In the genomic region with DNA sequence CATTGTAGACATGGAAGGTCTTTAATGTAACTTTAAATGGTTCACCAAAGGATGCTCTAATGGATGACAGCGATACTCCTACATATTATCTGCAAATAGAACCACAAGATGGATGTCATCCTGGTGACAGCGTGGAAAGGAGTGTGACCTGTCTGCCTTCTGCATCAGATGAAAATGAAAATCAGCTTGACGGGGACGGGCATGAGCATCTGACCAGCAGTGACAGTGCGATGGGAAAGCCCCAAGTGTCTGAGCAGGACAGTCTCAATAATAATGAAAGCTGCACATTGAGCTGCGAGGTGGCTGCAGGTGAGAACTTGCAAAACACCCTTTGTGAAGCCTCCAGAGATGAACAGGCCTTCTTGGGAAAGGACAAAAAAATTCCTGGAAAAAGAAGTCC, we compare ENCODE assay signal across 10 cellular contexts. TPM values are rescaled to one million over a fixed set of nuclear protein-coding genes. Genes with fewer than 3 reads are reported as not detected.
DNase-seq lines count a peak whose midpoint lies in the region; ATAC-seq and TF ChIP-seq lines count a peak whose summit lies in the region.
"Had no signal": no experiment of that assay in that cellular context is flagged by ENCODE, and none has a peak within 500 bp of the region (broad histone marks: within the 10 kb centered on the region; RNA-seq: fewer than 3 reads in every experiment).

No MANE protein-coding gene starts in this region.

- no peak overlapping the region for H3K56ac ChIP-seq in mesendoderm (ENCODE audit: low read length)

- peaks cover 16% of the 10 kb centered on the region for H3K4me1 ChIP-seq in fibroblast of lung (ENCODE audit: control insufficient read depth, extremely low read depth, insufficient read depth, low read length)
- H3K4me1 ChIP-seq in mesendoderm (ENCODE audit: control insufficient read depth, low read depth, low read length), result no peaks in the 10 kb centered on the region

- TF ChIP-seq CTCF in fibroblast of lung (conservative IDR thresholded peaks at IDR 0.05 in 1 of 2, IDR thresholded peaks at IDR 0.05 in 1 of 2; ENCODE audit: low read depth in 1 of 2, low read length in 2 of 2), result no peak
- no peak for TF ChIP-seq CTCF in progenitor cell of endocrine pancreas (IDR thresholded peaks at IDR 0.05; ENCODE audit: unreplicated experiment)

- H4K8ac ChIP-seq in mesendoderm (ENCODE audit: low read depth, low read length), result no peak overlapping the region

- no peak overlapping the region for H3K4ac ChIP-seq in mesendoderm (ENCODE audit: low read depth, low read length)

- H3K27ac ChIP-seq in fibroblast of lung (ENCODE audit: insufficient read depth, low read length) (peak overlapping the region; percentile 67), mesendoderm (ENCODE audit: low read depth, low read length) (no peak overlapping the region)
- H3K27ac ChIP-seq: upper lobe of left lung had no signal

- peaks cover 23% of the 10 kb centered on the region for H3K36me3 Mint-ChIP-seq in progenitor cell of endocrine pancreas (ENCODE audit: insufficient read depth)

- H3K79me2 ChIP-seq in fibroblast of lung (ENCODE audit: control insufficient read depth, insufficient read depth, low read length), result peaks cover 48% of the 10 kb centered on the region
- no peaks in the 10 kb centered on the region for H3K79me2 ChIP-seq in mesendoderm (ENCODE audit: control insufficient read depth, insufficient read depth, low read length)

- no peak overlapping the region for H3K18ac ChIP-seq in mesendoderm (ENCODE audit: low read length)

- no peak overlapping the region for H2BK120ac ChIP-seq in mesendoderm (ENCODE audit: low read depth, low read length)

- no CpG with 5 or more reads among the region's 6 CpGs for WGBS in mesendoderm (ENCODE audit: extremely low coverage, insufficient coverage, low lambda C conversion rate)

- H4K20me1 ChIP-seq in fibroblast of lung (ENCODE audit: control insufficient read depth, extremely low read depth, insufficient read depth, low read length), result no peaks in the 10 kb centered on the region

- H3K27ac Mint-ChIP-seq in progenitor cell of endocrine pancreas, result no peak overlapping the region

- no peaks in the 10 kb centered on the region for H3K27me3 Mint-ChIP-seq in progenitor cell of endocrine pancreas

- H3K9ac ChIP-seq in fibroblast of lung (ENCODE audit: insufficient read depth, low read length) (no peak overlapping the region), mesendoderm (ENCODE audit: low read length) (no peak overlapping the region)

- H3K23ac ChIP-seq in mesendoderm (ENCODE audit: low read length), result no peak overlapping the region

- ATAC-seq in GM19463 (IDR thresholded peaks at IDR 0.05; ENCODE audit: unreplicated experiment) (peak; percentile 99), HG03045 (IDR thresholded peaks at IDR 0.05; ENCODE audit: unreplicated experiment) (peak; percentile 98)

- peaks cover 9% of the 10 kb centered on the region for H3K9me3 Mint-ChIP-seq in progenitor cell of endocrine pancreas (ENCODE audit: low read depth)

- H2BK15ac ChIP-seq in mesendoderm (replicated peaks; ENCODE audit: low read depth), result no peak overlapping the region

- DNase-seq in fibroblast of lung (ENCODE audit: low read depth in 2 of 2) (no peak), Kasumi-1 (lab: John Stamatoyannopoulos, UW) (no peak), mesendoderm (no peak), AG20443 (ENCODE audit: low spot score) (no peak), progenitor cell of endocrine pancreas (ENCODE audit: low spot score, unreplicated experiment) (no peak)
- DNase-seq: upper lobe of left lung had no signal

- H3K27me3 ChIP-seq in fibroblast of lung (ENCODE audit: control insufficient read depth, insufficient read depth, low read length), result no peaks in the 10 kb centered on the region
- H3K27me3 ChIP-seq in mesendoderm (ENCODE audit: insufficient read depth, low read length, poor library complexity), result no peaks in the 10 kb centered on the region
- H3K27me3 ChIP-seq: upper lobe of left lung had no signal

- H3K4me3 ChIP-seq in fibroblast of lung (replicated peaks in 1 of 4; ENCODE audit: control extremely low read depth in 1 of 4, insufficient read depth in 1 of 4, low read depth in 3 of 4, low read length in 4 of 4) (no peak overlapping the region), mesendoderm (ENCODE audit: low read length) (no peak overlapping the region)
- H3K4me3 ChIP-seq: smooth muscle cell, upper lobe of left lung had no signal

- H3K4me2 ChIP-seq in fibroblast of lung (ENCODE audit: extremely low read depth, insufficient read depth, low read length) (no peak overlapping the region), mesendoderm (ENCODE audit: low read length) (no peak overlapping the region)
- H3K4me2 ChIP-seq: smooth muscle cell had no signal

- H2BK5ac ChIP-seq in mesendoderm (ENCODE audit: low read length), result no peak overlapping the region

- H3K79me1 ChIP-seq in mesendoderm (ENCODE audit: low read length), result peaks cover 2% of the 10 kb centered on the region

- H3K4me1 Mint-ChIP-seq in progenitor cell of endocrine pancreas (ENCODE audit: low read depth), result no peaks in the 10 kb centered on the region

- no peak overlapping the region for H3K4me3 Mint-ChIP-seq in progenitor cell of endocrine pancreas (ENCODE audit: low read depth)

- TF ChIP-seq POLR2A in GM18526 (IDR thresholded peaks at IDR 0.05; ENCODE audit: extremely low read depth, insufficient read length), result peak; percentile 15

- H2AK5ac ChIP-seq in mesendoderm (ENCODE audit: low read length), result no peak overlapping the region

- no peaks in the 10 kb centered on the region for H3K36me3 ChIP-seq in fibroblast of lung (ENCODE audit: control insufficient read depth, insufficient read depth, low read length)
- H3K36me3 ChIP-seq in mesendoderm (ENCODE audit: control insufficient read depth, insufficient read depth, low read length), result no peaks in the 10 kb centered on the region

- no peaks in the 10 kb centered on the region for H3K9me3 ChIP-seq in fibroblast of lung (ENCODE audit: control insufficient read depth, insufficient read depth, low read depth, low read length)
- H3K9me3 ChIP-seq: upper lobe of left lung had no signal

- H2AFZ ChIP-seq in fibroblast of lung (ENCODE audit: low read length), result no peak overlapping the region

- no peak overlapping the region for H4K5ac ChIP-seq in mesendoderm (ENCODE audit: low read length)

RNA-seq across cellular contexts. Expression of a gene that starts 25.2 kb away (rescaled TPM):
- total RNA-seq in fibroblast of lung (20.0 and 26.9 TPM in 2 replicates), progenitor cell of endocrine pancreas (25.4 and 28.3 TPM in 2 replicates)
- 20.2 and 33.9 TPM in 2 replicates for polyA plus RNA-seq in fibroblast of lung
- 12.6 and 18.7 TPM in 2 replicates for polyA plus RNA-seq in fibroblast of lung (2012)
- polyA minus RNA-seq in fibroblast of lung (ENCODE audit: low replicate concordance), result 5.6 and 11.3 TPM in 2 replicates
- 9.8 TPM for polyA plus RNA-seq in mesendoderm (2013, experiment 1 of 2)
- 9.8 TPM for polyA plus RNA-seq in mesendoderm (2013, experiment 2 of 2)

RNA-seq across cellular contexts. Expression of a gene that starts 25.4 kb away (rescaled TPM):
- total RNA-seq in fibroblast of lung (14.9 and 15.9 TPM in 2 replicates), progenitor cell of endocrine pancreas (11.6 and 12.4 TPM in 2 replicates)
- polyA plus RNA-seq in fibroblast of lung, result 20.1 and 22.3 TPM in 2 replicates
- polyA plus RNA-seq in fibroblast of lung (2012), result 12.9 and 14.7 TPM in 2 replicates
- polyA minus RNA-seq in fibroblast of lung (ENCODE audit: low replicate concordance), result 0.94 and 1.4 TPM in 2 replicates
- 29.7 TPM for polyA plus RNA-seq in mesendoderm (2013, experiment 1 of 2)
- 31.2 TPM for polyA plus RNA-seq in mesendoderm (2013, experiment 2 of 2)
